ENCODE assay signal across 23 cellular contexts in the genomic region with DNA sequence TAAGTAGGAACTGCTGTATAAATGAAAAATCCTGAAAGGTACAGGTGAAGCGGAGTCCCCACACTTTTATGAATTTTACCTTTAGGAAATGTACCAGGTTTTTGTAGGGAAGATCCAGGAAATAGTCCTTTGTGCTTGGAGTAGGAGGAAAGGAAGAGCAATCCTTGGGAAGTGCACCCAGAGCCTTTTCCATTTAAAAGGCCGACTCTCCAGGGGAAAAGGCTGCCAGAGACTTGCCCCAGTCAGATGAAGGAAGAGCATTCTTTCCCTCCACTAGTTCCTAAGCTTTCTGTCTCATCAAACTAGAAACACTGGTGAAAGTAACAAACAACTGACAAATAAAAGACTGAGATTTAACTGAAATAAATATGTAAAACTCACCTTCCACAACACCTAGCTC.
"Had no signal": no experiment of that assay in that cellular context is flagged by ENCODE, and none has a peak within 500 bp of the region (broad histone marks: within the 10 kb centered on the region; RNA-seq: fewer than 3 reads in every experiment).

No MANE protein-coding gene starts in this region.

- H3K4me3 ChIP-seq: coronary artery, dorsolateral prefrontal cortex, esophagus muscularis mucosa, gastroesophageal sphincter, heart left ventricle, hepatocyte, left ventricle myocardium inferior, lower lobe of right lung, mucosa of descending colon had no signal

- H3K27ac Mint-ChIP-seq: immature natural killer cell; mesothelial cell of epicardium; naive B cell; naive thymus-derived CD8-positive, alpha-beta T cell had no signal

- H3K27me3 ChIP-seq: dorsolateral prefrontal cortex, esophagus muscularis mucosa, foreskin keratinocyte, gastroesophageal sphincter, heart left ventricle, hepatocyte had no signal

- H3K36me3 Mint-ChIP-seq: immature natural killer cell; mesothelial cell of epicardium; naive B cell; naive thymus-derived CD8-positive, alpha-beta T cell had no signal

- H3K27me3 Mint-ChIP-seq: naive B cell; naive thymus-derived CD8-positive, alpha-beta T cell had no signal

- ATAC-seq: foreskin keratinocyte; gastroesophageal sphincter; heart left ventricle; left colon; left lobe of liver; lower lobe of right lung; mucosa of descending colon; naive thymus-derived CD8-positive, alpha-beta T cell had no signal

- H3K9me3 Mint-ChIP-seq: mesothelial cell of epicardium had no signal

- H3K4me1 Mint-ChIP-seq: immature natural killer cell; mesothelial cell of epicardium; naive B cell; naive thymus-derived CD8-positive, alpha-beta T cell had no signal

- H2AFZ ChIP-seq: hepatocyte had no signal

- H3K4me1 ChIP-seq: esophagus muscularis mucosa, foreskin keratinocyte, gastroesophageal sphincter, heart left ventricle, left ventricle myocardium inferior, lower lobe of right lung had no signal

- H3K4me2 ChIP-seq: hepatocyte had no signal

- H3K27ac ChIP-seq: coronary artery, dorsolateral prefrontal cortex, esophagus muscularis mucosa, foreskin keratinocyte, gastroesophageal sphincter, heart left ventricle, hepatocyte, left ventricle myocardium inferior, lower lobe of right lung had no signal

- DNase-seq: dermis blood vessel endothelial cell; dorsolateral prefrontal cortex; effector CD4-positive, alpha-beta T cell; effector memory CD4-positive, alpha-beta T cell; foreskin keratinocyte; heart left ventricle; hypothalamus; immature natural killer cell; islet precursor cell; kidney; left colon; left ventricle myocardium inferior; lower lobe of right lung; mesenchymal stem cell; mucosa of descending colon; naive B cell; naive thymus-derived CD8-positive, alpha-beta T cell had no signal

- H3K9me3 ChIP-seq: gastroesophageal sphincter, heart left ventricle, left ventricle myocardium inferior, lower lobe of right lung, mucosa of descending colon had no signal

- H3K79me2 ChIP-seq: hepatocyte had no signal

- H3K36me3 ChIP-seq: esophagus muscularis mucosa, gastroesophageal sphincter, heart left ventricle, left ventricle myocardium inferior, lower lobe of right lung had no signal

- H3K4me3 Mint-ChIP-seq: immature natural killer cell; mesothelial cell of epicardium; naive B cell; naive thymus-derived CD8-positive, alpha-beta T cell had no signal
